Comparison of ENCODE assay signal across 9 cellular contexts in genomic region chr2:182867411-182868048, GRCh38. TPM values are rescaled to one million over a fixed set of nuclear protein-coding genes. Genes with fewer than 3 reads are reported as not detected.
DNase-seq lines count a peak whose midpoint lies in the region; ATAC-seq and TF ChIP-seq lines count a peak whose summit lies in the region.
"Had no signal": no experiment of that assay in that cellular context is flagged by ENCODE, and none has a peak within 500 bp of the region (broad histone marks: within the 10 kb centered on the region; RNA-seq: fewer than 3 reads in every experiment).

No MANE protein-coding gene starts in this region.

- WGBS in suprapubic skin = 44% methylated on average over 12 of the region's 12 CpGs

- in situ Hi-C loops in astrocyte of the spinal cord (cut with HindIII; ENCODE audit: low sequenced_read_pairs) = no loop called here

- TF ChIP-seq POLR2A in suprapubic skin (IDR thresholded peaks at IDR 0.05) = no peak

- H3K27ac ChIP-seq in suprapubic skin = peak overlapping the region; percentile 40

- H3K9me3 ChIP-seq in suprapubic skin = no peaks in the 10 kb centered on the region

- H3K27me3 ChIP-seq in suprapubic skin = no peaks in the 10 kb centered on the region

- no peaks in the 10 kb centered on the region for H3K36me3 ChIP-seq in suprapubic skin

- no peak for TF ChIP-seq CTCF in astrocyte of the spinal cord (IDR thresholded peaks at IDR 0.05; ENCODE audit: low read depth, low read length)
- TF ChIP-seq CTCF in suprapubic skin (IDR thresholded peaks at IDR 0.05) = no peak

- no peak for ATAC-seq in HG02642 (IDR thresholded peaks at IDR 0.05; ENCODE audit: poor library complexity, unreplicated experiment)

- H3K4me3 ChIP-seq in astrocyte of the spinal cord (ENCODE audit: low read depth, low read length) (peak overlapping the region; percentile 52), suprapubic skin (peak overlapping the region; percentile 54)

- H3K4me1 ChIP-seq in suprapubic skin = peaks cover 17% of the 10 kb centered on the region

- DNase-seq in NCI-H82 (lab: John Stamatoyannopoulos, UW) = peak; percentile 22
- DNase-seq in NCI-H82 treated with DMSO at 0.1 percent for 48 hours (lab: John Stamatoyannopoulos, UW; ENCODE audit: unreplicated experiment) = no peak
- no peak for DNase-seq in astrocyte of the spinal cord (ENCODE audit: low read depth, low spot score)
- peak; percentile 68 for DNase-seq in left kidney (ENCODE audit: low read depth, low spot score)
- no peak for DNase-seq in suprapubic skin (ENCODE audit: low spot score in 2 of 2)
- no peak for DNase-seq in foreskin melanocyte
- DNase-seq in activated CD4-positive, alpha-beta T cell treated with anti-CD3 and anti-CD28 coated beads for 48 hours = no peak
- DNase-seq: NCI-H1930 had no signal

- TF ChIP-seq EP300 in suprapubic skin (IDR thresholded peaks at IDR 0.05) = no peak

RNA-seq across cellular contexts. Expression of gene FRZB, which starts 1.1 kb away (rescaled TPM):
- 10 to 100 TPM; 10.7 to 20.3 (median 13.4) TPM for total RNA-seq in suprapubic skin

Comparison
In these comparisons a context has a peak if more than half of its experiments do, and no peak if none do; other contexts are left out.
1. DNase-seq: peak in NCI-H82 (single experiment) and left kidney (single experiment); none in NCI-H82 treated with DMSO at 0.1 percent for 48 hours (single experiment), astrocyte of the spinal cord (single experiment), suprapubic skin (0 of 2), foreskin melanocyte (single experiment) and activated CD4-positive, alpha-beta T cell treated with anti-CD3 and anti-CD28 coated beads for 48 hours (single experiment).